Comparison of ENCODE assay signal across 21 cellular contexts in the genomic region with DNA sequence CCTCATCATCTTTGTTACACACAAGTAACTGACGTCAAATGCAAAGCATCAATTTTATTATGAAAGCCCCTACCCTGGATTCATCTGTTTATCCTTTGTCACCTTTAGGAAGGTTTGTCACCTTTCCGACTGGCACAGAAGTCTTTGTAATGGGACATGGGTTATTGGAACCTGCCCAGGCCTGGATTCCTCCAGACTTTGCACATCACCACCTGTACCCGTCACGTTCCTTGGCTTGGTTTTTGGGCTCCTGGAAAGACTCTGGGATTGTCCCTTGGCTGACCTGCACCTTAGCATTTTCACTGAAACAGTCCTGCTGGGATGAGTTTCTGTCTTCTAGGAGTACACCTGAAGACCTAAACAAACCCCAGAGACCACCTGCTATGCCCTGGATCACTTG. TPM values are rescaled to one million over a fixed set of nuclear protein-coding genes. Genes with fewer than 3 reads are reported as not detected.
A peak's percentile ranks its signal among the peaks of the same experiment; 100 is the strongest.
DNase-seq lines count a peak whose midpoint lies in the region; ATAC-seq and TF ChIP-seq lines count a peak whose summit lies in the region.
"Had no signal": no experiment of that assay in that cellular context is flagged by ENCODE, and none has a peak within 500 bp of the region (broad histone marks: within the 10 kb centered on the region; RNA-seq: fewer than 3 reads in every experiment).

No MANE protein-coding gene starts in this region.

- no peak for DNase-seq in Right ventricle myocardium superior
- no peak for DNase-seq in left ventricle myocardium inferior
- no peak for DNase-seq in Calu3
- no peak for DNase-seq in WTC11 (ENCODE audit: low spot score)
- no peak for DNase-seq in psoas muscle
- DNase-seq in NOMO-1 treated with dmso at 0.1 percent for 144 hours (lab: John Stamatoyannopoulos, UW; ENCODE audit: unreplicated experiment) = no peak
- no peak for DNase-seq in DMS79 treated with DMSO at 0.1 percent for 48 hours (lab: John Stamatoyannopoulos, UW)
- DNase-seq: 8988T; ACHN; AML-193; BE2C; CD4-positive, alpha-beta T cell; CD8-positive, alpha-beta memory T cell; DMS53; DND-41; GOT3; HFFc6 had no signal

- no peaks in the 10 kb centered on the region for H3K9me3 ChIP-seq in left ventricle myocardium inferior (replicated peaks)
- H3K9me3 ChIP-seq in psoas muscle = no peaks in the 10 kb centered on the region
- H3K9me3 ChIP-seq: A549; BE2C; BLaER1 treated with 17β-estradiol and CSF1 and Interleukin-3, amounts not matched to agents 10 nM and 100 nM; HAP-1 had no signal

- H3K27ac ChIP-seq in left ventricle myocardium inferior (replicated peaks) (no peak overlapping the region), psoas muscle (no peak overlapping the region)
- H3K27ac ChIP-seq: A549; BLaER1 treated with 17β-estradiol and CSF1 and Interleukin-3, amounts not matched to agents 10 nM and 100 nM had no signal

- peaks cover 28% of the 10 kb centered on the region for H3K4me1 Mint-ChIP-seq in Calu3 (ENCODE audit: low read depth, unreplicated experiment)
- peaks cover 34% of the 10 kb centered on the region for H3K4me1 Mint-ChIP-seq in WTC11

- H3K4me3 ChIP-seq in left ventricle myocardium inferior = no peak overlapping the region
- H3K4me3 ChIP-seq in psoas muscle = no peak overlapping the region
- H3K4me3 ChIP-seq: A549; BLaER1 treated with 17β-estradiol and CSF1 and Interleukin-3, amounts not matched to agents 10 nM and 100 nM; HAP-1 had no signal

- H3K27me3 Mint-ChIP-seq in Calu3 (ENCODE audit: unreplicated experiment) (no peaks in the 10 kb centered on the region), WTC11 (ENCODE audit: low read depth) (peaks cover 3% of the 10 kb centered on the region; the same call in 1 of the 2 replicates)
- H3K27me3 Mint-ChIP-seq: CD4-positive, alpha-beta T cell; CD8-positive, alpha-beta memory T cell had no signal

- H3K27me3 ChIP-seq in left ventricle myocardium inferior (ENCODE audit: low read depth) (no peaks in the 10 kb centered on the region), psoas muscle (ENCODE audit: insufficient read depth in 3 of 3, low read length in 2 of 3) (no peaks in the 10 kb centered on the region)
- H3K27me3 ChIP-seq: BE2C; BLaER1 treated with 17β-estradiol and CSF1 and Interleukin-3, amounts not matched to agents 10 nM and 100 nM had no signal

- POLR2A ChIA-PET in WTC11 (lab: Charles Lee) = no interaction called here

- TF ChIP-seq CTCF in left ventricle myocardium inferior (IDR thresholded peaks at IDR 0.05; ENCODE audit: borderline replicate concordance) (no peak), Calu3 (IDR thresholded peaks at IDR 0.05; ENCODE audit: unreplicated experiment) (no peak), WTC11 (IDR thresholded peaks at IDR 0.05) (no peak), psoas muscle (IDR thresholded peaks at IDR 0.05) (no peak)

- H3K4me1 ChIP-seq in left ventricle myocardium inferior = peaks cover 23% of the 10 kb centered on the region
- H3K4me1 ChIP-seq in psoas muscle = no peaks in the 10 kb centered on the region
- H3K4me1 ChIP-seq: BE2C had no signal

- H3K4me3 Mint-ChIP-seq in Calu3 (ENCODE audit: low read depth, unreplicated experiment) (no peak overlapping the region), WTC11 (no peak overlapping the region)
- H3K4me3 Mint-ChIP-seq: CD14-positive monocyte; CD4-positive, alpha-beta T cell; CD8-positive, alpha-beta memory T cell; HFFc6 had no signal

- H3K36me3 Mint-ChIP-seq in Calu3 (ENCODE audit: insufficient read depth, unreplicated experiment) (no peaks in the 10 kb centered on the region), WTC11 (no peaks in the 10 kb centered on the region)
- H3K36me3 Mint-ChIP-seq: CD14-positive monocyte; CD8-positive, alpha-beta memory T cell had no signal

- WGBS in psoas muscle, 3 donors = 22 to 30% (median 27%) methylated on average over 4 of the region's 4 CpGs

- H3K27ac Mint-ChIP-seq in Calu3 (ENCODE audit: unreplicated experiment) = peak overlapping the region; percentile 60
- no peak overlapping the region for H3K27ac Mint-ChIP-seq in WTC11
- H3K27ac Mint-ChIP-seq: CD4-positive, alpha-beta T cell; CD8-positive, alpha-beta memory T cell; HFFc6 had no signal

- no peaks in the 10 kb centered on the region for H3K36me3 ChIP-seq in left ventricle myocardium inferior
- no peaks in the 10 kb centered on the region for H3K36me3 ChIP-seq in psoas muscle (ENCODE audit: insufficient read depth in 1 of 2, low read depth in 1 of 2)
- H3K36me3 ChIP-seq: BE2C; BLaER1 treated with 17β-estradiol and CSF1 and Interleukin-3, amounts not matched to agents 10 nM and 100 nM; HAP-1 had no signal

- H3K9me3 Mint-ChIP-seq in Calu3 (ENCODE audit: low read depth, unreplicated experiment) (no peaks in the 10 kb centered on the region), WTC11 (no peaks in the 10 kb centered on the region)
- H3K9me3 Mint-ChIP-seq: CD4-positive, alpha-beta T cell; CD8-positive, alpha-beta memory T cell; HFFc6 had no signal

- no TSS peak for BruUV-seq in Calu3 (replicated peaks; lab: Mats Ljungman, UMichigan)

- CTCF ChIA-PET in Calu3 (lab: Charles Lee) (no interaction called here), WTC11 (lab: Charles Lee) (no interaction called here)

- ATAC-seq in Right ventricle myocardium superior (ENCODE audit: poor library complexity) (peak; percentile 61), WTC11 (peak; percentile 46), psoas muscle (peak in 3 of 4 donors; percentile 53 to 64 (median 53))
- ATAC-seq: A549 had no signal

- intact Hi-C loops in Right ventricle myocardium superior (cut with DNase I) = loop anchor here (5.0 kb wide), 1 partner anchor 128 kb away; no protein-coding TSS in a partner anchor
- intact Hi-C loops in left ventricle myocardium inferior (cut with micrococcal nuclease) = no loop called here
- intact Hi-C loops in Calu3 (cut with micrococcal nuclease; ENCODE audit: unreplicated experiment) = no loop called here
- intact Hi-C loops in psoas muscle (cut with DNase I) = no loop called here

TF ChIP-seq in WTC11, 78 proteins besides CTCF, POLR2A, EP300 and RAD21:
- TF ChIP-seq MXD4 (CRISPR knock-in tag; IDR thresholded peaks at IDR 0.05; ENCODE audit: borderline replicate concordance) (no peak), SOX15 (CRISPR knock-in tag; IDR thresholded peaks at IDR 0.05) (no peak), ESRRA (CRISPR knock-in tag; IDR thresholded peaks at IDR 0.05; ENCODE audit: borderline replicate concordance) (no peak), TEAD1 (CRISPR knock-in tag; IDR thresholded peaks at IDR 0.05) (no peak), ZNF138 (CRISPR knock-in tag; conservative IDR thresholded peaks at IDR 0.05) (no peak), RELA (CRISPR knock-in tag; IDR thresholded peaks at IDR 0.05; ENCODE audit: borderline replicate concordance) (no peak), ETV6 (CRISPR knock-in tag; IDR thresholded peaks at IDR 0.05) (no peak), CREB1 (CRISPR knock-in tag; IDR thresholded peaks at IDR 0.05) (no peak), ZNF423 (CRISPR knock-in tag; IDR thresholded peaks at IDR 0.05) (no peak), FOXJ3 (CRISPR knock-in tag; IDR thresholded peaks at IDR 0.05; ENCODE audit: borderline replicate concordance) (no peak), RORB (CRISPR knock-in tag; IDR thresholded peaks at IDR 0.05) (no peak), JUN (CRISPR knock-in tag; IDR thresholded peaks at IDR 0.05) (no peak)
- TF ChIP-seq, protein P1, sequence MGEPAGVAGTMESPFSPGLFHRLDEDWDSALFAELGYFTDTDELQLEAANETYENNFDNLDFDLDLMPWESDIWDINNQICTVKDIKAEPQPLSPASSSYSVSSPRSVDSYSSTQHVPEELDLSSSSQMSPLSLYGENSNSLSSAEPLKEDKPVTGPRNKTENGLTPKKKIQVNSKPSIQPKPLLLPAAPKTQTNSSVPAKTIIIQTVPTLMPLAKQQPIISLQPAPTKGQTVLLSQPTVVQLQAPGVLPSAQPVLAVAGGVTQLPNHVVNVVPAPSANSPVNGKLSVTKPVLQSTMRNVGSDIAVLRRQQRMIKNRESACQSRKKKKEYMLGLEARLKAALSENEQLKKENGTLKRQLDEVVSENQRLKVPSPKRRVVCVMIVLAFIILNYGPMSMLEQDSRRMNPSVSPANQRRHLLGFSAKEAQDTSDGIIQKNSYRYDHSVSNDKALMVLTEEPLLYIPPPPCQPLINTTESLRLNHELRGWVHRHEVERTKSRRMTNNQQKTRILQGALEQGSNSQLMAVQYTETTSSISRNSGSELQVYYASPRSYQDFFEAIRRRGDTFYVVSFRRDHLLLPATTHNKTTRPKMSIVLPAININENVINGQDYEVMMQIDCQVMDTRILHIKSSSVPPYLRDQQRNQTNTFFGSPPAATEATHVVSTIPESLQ (CRISPR knock-in tag; IDR thresholded peaks at IDR 0.05) = no peak
- TF ChIP-seq, protein P2, sequence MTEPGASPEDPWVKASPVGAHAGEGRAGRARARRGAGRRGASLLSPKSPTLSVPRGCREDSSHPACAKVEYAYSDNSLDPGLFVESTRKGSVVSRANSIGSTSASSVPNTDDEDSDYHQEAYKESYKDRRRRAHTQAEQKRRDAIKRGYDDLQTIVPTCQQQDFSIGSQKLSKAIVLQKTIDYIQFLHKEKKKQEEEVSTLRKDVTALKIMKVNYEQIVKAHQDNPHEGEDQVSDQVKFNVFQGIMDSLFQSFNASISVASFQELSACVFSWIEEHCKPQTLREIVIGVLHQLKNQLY (CRISPR knock-in tag; IDR thresholded peaks at IDR 0.05) = no peak
- TF ChIP-seq, protein P3, sequence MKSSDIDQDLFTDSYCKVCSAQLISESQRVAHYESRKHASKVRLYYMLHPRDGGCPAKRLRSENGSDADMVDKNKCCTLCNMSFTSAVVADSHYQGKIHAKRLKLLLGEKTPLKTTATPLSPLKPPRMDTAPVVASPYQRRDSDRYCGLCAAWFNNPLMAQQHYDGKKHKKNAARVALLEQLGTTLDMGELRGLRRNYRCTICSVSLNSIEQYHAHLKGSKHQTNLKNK (CRISPR knock-in tag; IDR thresholded peaks at IDR 0.05) = no peak

RNA-seq across cellular contexts. Expression of a gene that starts 15.4 kb away (rescaled TPM):
- total RNA-seq in Right ventricle myocardium superior = 7.9 TPM
- 5.6 TPM for total RNA-seq in left ventricle myocardium inferior
- 64.5 and 65.6 TPM in 2 replicates for total RNA-seq in Calu3 (2022)
- total RNA-seq in WTC11 (2021) = 3.7 to 4.6 TPM (median 4.4 TPM) in 3 replicates
- 1 to 10 TPM; 5.2 to 6.8 (median 5.5) TPM for total RNA-seq in psoas muscle
- polyA plus RNA-seq in psoas muscle = 1 to 10 TPM; 1.6 to 6.0 (median 4.3) TPM
